In the genomic region with DNA sequence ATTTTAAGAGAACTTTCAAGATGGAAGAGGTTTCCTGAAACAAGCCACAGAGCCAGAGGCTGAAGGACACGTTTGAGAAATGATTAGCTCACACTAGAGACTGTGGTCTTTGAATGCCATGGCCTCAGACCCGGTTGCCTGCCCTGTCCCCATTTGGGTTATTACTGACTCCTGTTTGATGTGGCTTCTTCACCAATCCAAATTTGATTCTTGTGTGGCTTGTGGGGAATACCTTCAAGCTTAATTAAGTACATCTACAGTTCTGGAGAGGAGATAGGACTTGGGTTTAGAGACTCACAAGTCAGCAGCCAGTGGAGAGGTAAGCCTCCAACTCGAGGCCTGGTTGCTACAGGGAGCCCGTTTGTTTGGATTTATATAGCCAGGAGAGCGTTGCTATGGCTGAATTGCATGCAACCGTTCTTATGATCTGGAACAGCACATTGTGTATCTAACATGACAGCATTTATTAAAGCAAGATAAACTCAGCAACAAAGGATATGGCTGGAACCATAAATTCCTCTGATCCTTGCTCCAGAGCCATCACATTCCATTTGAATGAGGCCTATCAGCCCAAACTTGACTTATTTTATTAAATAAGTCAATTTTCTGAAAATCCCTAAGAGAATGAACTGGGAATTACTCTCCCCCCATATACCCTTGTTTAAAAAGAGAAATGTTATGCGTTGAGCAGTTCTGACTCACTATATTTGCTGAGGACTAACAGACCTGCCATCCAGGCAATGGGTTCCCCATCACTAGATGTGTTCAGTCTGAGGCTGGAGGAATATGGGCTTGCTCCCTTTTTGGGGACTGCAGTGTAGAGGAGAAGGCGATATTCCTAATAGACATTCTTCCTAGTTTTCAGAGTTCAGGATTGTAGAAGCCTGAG, we compare ENCODE assay signal across 1 cellular context.
TF ChIP-seq lines count a peak whose summit lies in the region.

No MANE protein-coding gene starts in this region.

TF ChIP-seq in SK-N-SH treated with all-trans-retinoic acid at 6 μM for 48 hours, 23 proteins besides CTCF, POLR2A, EP300 and RAD21 (continued from another document):
- TF ChIP-seq, protein P1, sequence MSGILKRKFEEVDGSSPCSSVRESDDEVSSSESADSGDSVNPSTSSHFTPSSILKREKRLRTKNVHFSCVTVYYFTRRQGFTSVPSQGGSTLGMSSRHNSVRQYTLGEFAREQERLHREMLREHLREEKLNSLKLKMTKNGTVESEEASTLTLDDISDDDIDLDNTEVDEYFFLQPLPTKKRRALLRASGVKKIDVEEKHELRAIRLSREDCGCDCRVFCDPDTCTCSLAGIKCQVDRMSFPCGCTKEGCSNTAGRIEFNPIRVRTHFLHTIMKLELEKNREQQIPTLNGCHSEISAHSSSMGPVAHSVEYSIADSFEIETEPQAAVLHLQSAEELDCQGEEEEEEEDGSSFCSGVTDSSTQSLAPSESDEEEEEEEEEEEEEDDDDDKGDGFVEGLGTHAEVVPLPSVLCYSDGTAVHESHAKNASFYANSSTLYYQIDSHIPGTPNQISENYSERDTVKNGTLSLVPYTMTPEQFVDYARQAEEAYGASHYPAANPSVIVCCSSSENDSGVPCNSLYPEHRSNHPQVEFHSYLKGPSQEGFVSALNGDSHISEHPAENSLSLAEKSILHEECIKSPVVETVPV (CRISPR knock-in tag; IDR thresholded peaks at IDR 0.05): no peak
- 0 out of 2 replicates have a peak, but pooled peaks have one; percentile 8 for TF ChIP-seq CSDC2 (CRISPR knock-in tag; IDR thresholded peaks at IDR 0.05)
- TF ChIP-seq SNAI2 (CRISPR knock-in tag; IDR thresholded peaks at IDR 0.05): no peak; the same call in 1 of the 2 replicates
- TF ChIP-seq GLIS3 (CRISPR knock-in tag; IDR thresholded peaks at IDR 0.05): 0 out of 2 replicates have a peak, but pooled peaks have one; percentile 27
- TF ChIP-seq ZNF70 (CRISPR knock-in tag; IDR thresholded peaks at IDR 0.05): no peak
- no peak for TF ChIP-seq ZC3H10 (CRISPR knock-in tag; IDR thresholded peaks at IDR 0.05)
- TF ChIP-seq, protein P2, sequence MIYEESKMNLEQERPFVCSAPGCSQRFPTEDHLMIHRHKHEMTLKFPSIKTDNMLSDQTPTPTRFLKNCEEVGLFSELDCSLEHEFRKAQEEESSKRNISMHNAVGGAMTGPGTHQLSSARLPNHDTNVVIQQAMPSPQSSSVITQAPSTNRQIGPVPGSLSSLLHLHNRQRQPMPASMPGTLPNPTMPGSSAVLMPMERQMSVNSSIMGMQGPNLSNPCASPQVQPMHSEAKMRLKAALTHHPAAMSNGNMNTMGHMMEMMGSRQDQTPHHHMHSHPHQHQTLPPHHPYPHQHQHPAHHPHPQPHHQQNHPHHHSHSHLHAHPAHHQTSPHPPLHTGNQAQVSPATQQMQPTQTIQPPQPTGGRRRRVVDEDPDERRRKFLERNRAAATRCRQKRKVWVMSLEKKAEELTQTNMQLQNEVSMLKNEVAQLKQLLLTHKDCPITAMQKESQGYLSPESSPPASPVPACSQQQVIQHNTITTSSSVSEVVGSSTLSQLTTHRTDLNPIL (CRISPR knock-in tag; IDR thresholded peaks at IDR 0.05; ENCODE audit: low read depth): no peak
- no peak for TF ChIP-seq ZNF8 (CRISPR knock-in tag; IDR thresholded peaks at IDR 0.05)
- no peak for TF ChIP-seq ESRRG (CRISPR knock-in tag; IDR thresholded peaks at IDR 0.05)
- TF ChIP-seq ZFP3 (CRISPR knock-in tag; IDR thresholded peaks at IDR 0.05): no peak
- TF ChIP-seq, protein P3, sequence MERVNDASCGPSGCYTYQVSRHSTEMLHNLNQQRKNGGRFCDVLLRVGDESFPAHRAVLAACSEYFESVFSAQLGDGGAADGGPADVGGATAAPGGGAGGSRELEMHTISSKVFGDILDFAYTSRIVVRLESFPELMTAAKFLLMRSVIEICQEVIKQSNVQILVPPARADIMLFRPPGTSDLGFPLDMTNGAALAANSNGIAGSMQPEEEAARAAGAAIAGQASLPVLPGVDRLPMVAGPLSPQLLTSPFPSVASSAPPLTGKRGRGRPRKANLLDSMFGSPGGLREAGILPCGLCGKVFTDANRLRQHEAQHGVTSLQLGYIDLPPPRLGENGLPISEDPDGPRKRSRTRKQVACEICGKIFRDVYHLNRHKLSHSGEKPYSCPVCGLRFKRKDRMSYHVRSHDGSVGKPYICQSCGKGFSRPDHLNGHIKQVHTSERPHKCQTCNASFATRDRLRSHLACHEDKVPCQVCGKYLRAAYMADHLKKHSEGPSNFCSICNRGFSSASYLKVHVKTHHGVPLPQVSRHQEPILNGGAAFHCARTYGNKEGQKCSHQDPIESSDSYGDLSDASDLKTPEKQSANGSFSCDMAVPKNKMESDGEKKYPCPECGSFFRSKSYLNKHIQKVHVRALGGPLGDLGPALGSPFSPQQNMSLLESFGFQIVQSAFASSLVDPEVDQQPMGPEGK (CRISPR knock-in tag; IDR thresholded peaks at IDR 0.05; ENCODE audit: borderline replicate concordance): no peak
- TF ChIP-seq OSR1 (CRISPR knock-in tag; IDR thresholded peaks at IDR 0.05): no peak
- no peak for TF ChIP-seq TCF4 (CRISPR knock-in tag; IDR thresholded peaks at IDR 0.05; ENCODE audit: borderline replicate concordance)
- no peak for TF ChIP-seq ZFP30 (CRISPR knock-in tag; IDR thresholded peaks at IDR 0.05)
- peak; percentile 85 for TF ChIP-seq ISL1 (CRISPR knock-in tag; IDR thresholded peaks at IDR 0.05)
- TF ChIP-seq ZNF565 (CRISPR knock-in tag; conservative IDR thresholded peaks at IDR 0.05; ENCODE audit: low read depth): no peak
TF ChIP-seq in SK-N-SH treated with all-trans-retinoic acid at 6 μM for 48 hours: peak in this region for 3.
